In the genomic region with DNA sequence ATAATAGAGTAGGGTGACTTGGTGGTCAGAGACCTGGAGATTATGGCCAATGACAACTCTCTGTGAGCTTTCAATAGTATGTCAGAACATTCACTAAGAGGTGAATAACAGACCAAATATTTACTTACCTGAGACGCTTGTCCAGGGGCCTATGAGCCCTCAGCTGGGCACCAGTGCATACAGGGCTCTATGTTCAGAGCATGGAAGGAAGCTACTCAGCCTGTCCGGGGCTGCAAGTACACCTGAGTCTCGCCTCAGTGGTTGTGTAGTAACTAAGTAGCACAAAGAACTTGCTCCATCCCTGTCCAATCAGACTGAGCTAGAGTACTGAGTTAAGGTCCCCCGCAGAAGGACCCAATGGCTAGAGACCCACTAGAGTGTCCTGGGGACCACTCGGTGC, we compare ENCODE assay signal across 17 cellular contexts. TPM values are rescaled to one million over a fixed set of nuclear protein-coding genes. Genes with fewer than 3 reads are reported as not detected.
DNase-seq lines count a peak whose midpoint lies in the region; ATAC-seq and TF ChIP-seq lines count a peak whose summit lies in the region.
"Had no signal": no experiment of that assay in that cellular context is flagged by ENCODE, and none has a peak within 500 bp of the region (broad histone marks: within the 10 kb centered on the region; RNA-seq: fewer than 3 reads in every experiment).

No MANE protein-coding gene starts in this region.

- H3K4me1 Mint-ChIP-seq in progenitor cell of endocrine pancreas (ENCODE audit: low read depth), result peaks cover 71% of the 10 kb centered on the region
- no peaks in the 10 kb centered on the region for H3K4me1 Mint-ChIP-seq in activated CD4-positive, alpha-beta T cell treated with anti-CD3 and anti-CD28 coated beads, Interleukin-2, amount 10 ng/mL, durations not matched to agents 24 days and 14 days
- H3K4me1 Mint-ChIP-seq: IgD-negative memory B cell had no signal

- no peaks in the 10 kb centered on the region for H3K36me3 Mint-ChIP-seq in progenitor cell of endocrine pancreas (ENCODE audit: insufficient read depth)
- no peaks in the 10 kb centered on the region for H3K36me3 Mint-ChIP-seq in activated CD4-positive, alpha-beta T cell treated with anti-CD3 and anti-CD28 coated beads, Interleukin-2, amount 10 ng/mL, durations not matched to agents 24 days and 14 days (ENCODE audit: low read depth)
- H3K36me3 Mint-ChIP-seq: CD14-positive monocyte; CD8-positive, alpha-beta T cell; IgD-negative memory B cell had no signal

- no peak for TF ChIP-seq CTCF in VCaP (conservative IDR thresholded peaks at IDR 0.05)
- TF ChIP-seq CTCF in progenitor cell of endocrine pancreas (IDR thresholded peaks at IDR 0.05; ENCODE audit: unreplicated experiment), result no peak

- H3K9me3 Mint-ChIP-seq in progenitor cell of endocrine pancreas (ENCODE audit: low read depth), result no peaks in the 10 kb centered on the region
- no peaks in the 10 kb centered on the region for H3K9me3 Mint-ChIP-seq in activated CD4-positive, alpha-beta T cell treated with anti-CD3 and anti-CD28 coated beads, Interleukin-2, amount 10 ng/mL, durations not matched to agents 24 days and 14 days
- H3K9me3 Mint-ChIP-seq: H9 had no signal

- intact Hi-C loops in activated CD4-positive, alpha-beta T cell treated with anti-CD3 and anti-CD28 coated beads, Interleukin-2, amount 10 ng/mL, durations not matched to agents 24 days and 14 days (cut with micrococcal nuclease), result no loop called here

- H3K27me3 Mint-ChIP-seq in progenitor cell of endocrine pancreas, result no peaks in the 10 kb centered on the region
- H3K27me3 Mint-ChIP-seq in activated CD4-positive, alpha-beta T cell treated with anti-CD3 and anti-CD28 coated beads, Interleukin-2, amount 10 ng/mL, durations not matched to agents 24 days and 14 days, result peaks cover 42% of the 10 kb centered on the region

- no peak overlapping the region for H3K4me3 Mint-ChIP-seq in progenitor cell of endocrine pancreas (ENCODE audit: low read depth)
- no peak overlapping the region for H3K4me3 Mint-ChIP-seq in activated CD4-positive, alpha-beta T cell treated with anti-CD3 and anti-CD28 coated beads, Interleukin-2, amount 10 ng/mL, durations not matched to agents 24 days and 14 days
- H3K4me3 Mint-ChIP-seq: CD8-positive, alpha-beta T cell; H9; IgD-negative memory B cell had no signal

- ATAC-seq in GM21526 (IDR thresholded peaks at IDR 0.05; ENCODE audit: low FRiP score, unreplicated experiment) (no peak), GM18861 (IDR thresholded peaks at IDR 0.05; ENCODE audit: unreplicated experiment) (no peak)
- ATAC-seq: CD8-positive, alpha-beta T cell; GM12878 had no signal

- H3K27ac Mint-ChIP-seq in progenitor cell of endocrine pancreas, result peak overlapping the region; percentile 84
- H3K27ac Mint-ChIP-seq in activated CD4-positive, alpha-beta T cell treated with anti-CD3 and anti-CD28 coated beads, Interleukin-2, amount 10 ng/mL, durations not matched to agents 24 days and 14 days, result no peak overlapping the region
- H3K27ac Mint-ChIP-seq: CD8-positive, alpha-beta T cell; H9; IgD-negative memory B cell had no signal

- peak overlapping the region; percentile 95 for H3K27ac ChIP-seq in VCaP

- peak; percentile 34 for DNase-seq in NCI-H510A treated with DMSO at 0.1 percent for 48 hours (lab: John Stamatoyannopoulos, UW)
- DNase-seq in NCI-H510A (lab: John Stamatoyannopoulos, UW), result no peak
- DNase-seq in DMS53 treated with DMSO at 0.1 percent for 48 hours (lab: John Stamatoyannopoulos, UW; ENCODE audit: unreplicated experiment), result peak; percentile 71
- DNase-seq in progenitor cell of endocrine pancreas (ENCODE audit: low spot score, unreplicated experiment), result no peak
- no peak for DNase-seq in activated CD4-positive, alpha-beta T cell treated with anti-CD3 and anti-CD28 coated beads, Interleukin-2, amount 10 ng/mL, durations not matched to agents 24 days and 14 days
- DNase-seq: CD8-positive, alpha-beta T cell; DMS79; GOT3; H9 had no signal

RNA-seq across cellular contexts. Expression of gene SCGN, which starts 11.6 kb away (rescaled TPM):
- total RNA-seq in progenitor cell of endocrine pancreas, result 95.0 and 97.2 TPM in 2 replicates
- total RNA-seq in activated CD4-positive, alpha-beta T cell treated with anti-CD3 and anti-CD28 coated beads, Interleukin-2, amount 10 ng/mL, durations not matched to agents 24 days and 14 days, result not detected in 2 replicates
- total RNA-seq: CD8-positive, alpha-beta T cell; G401; GM12878; H9; HT-29 had no signal

Comparison
In these comparisons a context has a peak if more than half of its experiments do, and no peak if none do; other contexts are left out.
1. DNase-seq: peak in NCI-H510A treated with DMSO at 0.1 percent for 48 hours (single experiment) and DMS53 treated with DMSO at 0.1 percent for 48 hours (single experiment); none in NCI-H510A (single experiment), progenitor cell of endocrine pancreas (single experiment) and activated CD4-positive, alpha-beta T cell treated with anti-CD3 and anti-CD28 coated beads, Interleukin-2, amount 10 ng/mL, durations not matched to agents 24 days and 14 days (single experiment).
2. RNA of gene SCGN, which starts 11.6 kb away (total RNA-seq): 95.0 to 97.2 TPM in progenitor cell of endocrine pancreas; not detected in activated CD4-positive, alpha-beta T cell treated with anti-CD3 and anti-CD28 coated beads, Interleukin-2, amount 10 ng/mL, durations not matched to agents 24 days and 14 days; every median in the first group is over 10 times any median in the second.